ENCODE assay signal across 20 cellular contexts in genomic region chr7:113945018-113945938, GRCh38. TPM values are rescaled to one million over a fixed set of nuclear protein-coding genes. Genes with fewer than 3 reads are reported as not detected.
DNase-seq lines count a peak whose midpoint lies in the region; ATAC-seq and TF ChIP-seq lines count a peak whose summit lies in the region.
"Had no signal": no experiment of that assay in that cellular context is flagged by ENCODE, and none has a peak within 500 bp of the region (broad histone marks: within the 10 kb centered on the region; RNA-seq: fewer than 3 reads in every experiment).

No MANE protein-coding gene starts in this region.

- no peak overlapping the region for H3K27ac Mint-ChIP-seq in chondrocyte (ENCODE audit: unreplicated experiment)
- H3K27ac Mint-ChIP-seq: stimulated activated naive CD8-positive, alpha-beta T cell treated with anti-CD3 and anti-CD28 coated beads, Interleukin-15, Interleukin-2, amounts not matched to agents 100 ng/mL and 50 ng/mL, for 24 hours had no signal

- TF ChIP-seq CTCF in chondrocyte (IDR thresholded peaks at IDR 0.05) = no peak
- TF ChIP-seq CTCF in SK-N-SH (IDR thresholded peaks at IDR 0.05) = no peak

- no peaks in the 10 kb centered on the region for H3K9me2 ChIP-seq in SK-N-SH

- no peaks in the 10 kb centered on the region for H3F3A ChIP-seq in SK-N-SH (replicated peaks; ENCODE audit: insufficient read depth)

- no peaks in the 10 kb centered on the region for H3K4me1 ChIP-seq in SK-N-SH (ENCODE audit: control insufficient read depth in 1 of 2, insufficient read depth in 2 of 2, low read depth in 1 of 2, low read length in 1 of 2)
- H3K4me1 ChIP-seq: Caco-2, vagina had no signal

- no peak for ATAC-seq in HG03095 (IDR thresholded peaks at IDR 0.05; ENCODE audit: unreplicated experiment)

- TF ChIP-seq EP300 in SK-N-SH (IDR thresholded peaks at IDR 0.05; ENCODE audit: borderline replicate concordance in 1 of 2, low read depth in 1 of 2, low read length in 1 of 2) = no peak

- no peak for TF ChIP-seq RAD21 in SK-N-SH (IDR thresholded peaks at IDR 0.05; ENCODE audit: low read length)

- H3K4me1 Mint-ChIP-seq in chondrocyte (ENCODE audit: low read depth) = peaks cover 13% of the 10 kb centered on the region

- H3K4me3 Mint-ChIP-seq in chondrocyte (ENCODE audit: unreplicated experiment) = no peak overlapping the region
- H3K4me3 Mint-ChIP-seq: stimulated activated naive CD8-positive, alpha-beta T cell treated with anti-CD3 and anti-CD28 coated beads, Interleukin-15, Interleukin-2, amounts not matched to agents 100 ng/mL and 50 ng/mL, for 24 hours had no signal

- WGBS in SK-N-SH (ENCODE audit: low lambda C conversion rate) = 0% methylated on average over 3 of the region's 3 CpGs

- H3K4me3 ChIP-seq in SK-N-SH (ENCODE audit: low read depth in 2 of 2, low read length in 1 of 2) = no peak overlapping the region
- H3K4me3 ChIP-seq: vagina had no signal

- CTCF ChIA-PET in SK-N-SH (lab: Yijun Ruan, JAX) = no interaction called here

- no peak overlapping the region for H2AFZ ChIP-seq in SK-N-SH (ENCODE audit: low read depth)

- DNase-seq in DMS 273 treated with DMSO at 0.1 percent for 48 hours (lab: John Stamatoyannopoulos, UW) (peak; percentile 78), NCI-H2171 (lab: John Stamatoyannopoulos, UW) (peak; percentile 62), chondrocyte (ENCODE audit: low spot score) (peak; percentile 38), occipital lobe (lab: John Stamatoyannopoulos, UW) (peak; percentile 77), SK-N-SH (no peak), G401 (ENCODE audit: low spot score) (no peak)
- no peak for DNase-seq in activated CD4-positive, alpha-beta T cell treated with anti-CD3 and anti-CD28 coated beads for 1 hour
- DNase-seq: activated effector memory CD4-positive, alpha-beta T cell treated with Interleukin-2 at 50 U/mL for 16 hours; aorta; Caco-2; dermis blood vessel endothelial cell; GF-D8; NCI-H526 treated with DMSO at 0.1 percent for 48 hours; T-helper 2 cell had no signal

- no peak overlapping the region for H3K4me2 ChIP-seq in SK-N-SH

- H3K79me2 ChIP-seq in SK-N-SH (ENCODE audit: insufficient read depth) = no peaks in the 10 kb centered on the region

- peaks cover 27% of the 10 kb centered on the region for H3K9me3 Mint-ChIP-seq in chondrocyte (ENCODE audit: low read depth)

- peaks cover 10% of the 10 kb centered on the region for H3K36me3 Mint-ChIP-seq in chondrocyte (ENCODE audit: low read depth)

- no peaks in the 10 kb centered on the region for H4K20me1 ChIP-seq in SK-N-SH (ENCODE audit: insufficient read depth)

- H3K27me3 Mint-ChIP-seq in chondrocyte (ENCODE audit: low read depth) = no peaks in the 10 kb centered on the region
- H3K27me3 Mint-ChIP-seq: stimulated activated naive CD8-positive, alpha-beta T cell treated with anti-CD3 and anti-CD28 coated beads, Interleukin-15, Interleukin-2, amounts not matched to agents 100 ng/mL and 50 ng/mL, for 24 hours had no signal

- H3K9me3 ChIP-seq in SK-N-SH = no peaks in the 10 kb centered on the region
- H3K9me3 ChIP-seq: Caco-2, vagina had no signal

- H3K9ac ChIP-seq in SK-N-SH = no peak overlapping the region

- no peaks in the 10 kb centered on the region for H3K27me3 ChIP-seq in SK-N-SH (ENCODE audit: insufficient read depth)
- H3K27me3 ChIP-seq: vagina had no signal

- POLR2A ChIA-PET in SK-N-SH (lab: Yijun Ruan, JAX) = no interaction called here

- H3K27ac ChIP-seq in SK-N-SH (ENCODE audit: low read depth in 2 of 2, low read length in 1 of 2) = no peak overlapping the region
- H3K27ac ChIP-seq: vagina had no signal

- in situ Hi-C loops in G401 (cut with HindIII; ENCODE audit: low sequenced_read_pairs) = no loop called here

- H3K36me3 ChIP-seq in SK-N-SH (replicated peaks in 1 of 2; ENCODE audit: control insufficient read depth in 1 of 2, insufficient read depth in 2 of 2, low read length in 1 of 2) = no peaks in the 10 kb centered on the region
- H3K36me3 ChIP-seq: vagina had no signal

TF ChIP-seq in SK-N-SH, 30 proteins besides CTCF, POLR2A, EP300 and RAD21:
- TF ChIP-seq USF2 (IDR thresholded peaks at IDR 0.05; ENCODE audit: borderline replicate concordance, low read depth, low read length) = no peak
- no peak for TF ChIP-seq JUND (IDR thresholded peaks at IDR 0.05)
- no peak for TF ChIP-seq YY1 (IDR thresholded peaks at IDR 0.05; ENCODE audit: low read depth)
- no peak for TF ChIP-seq ELF1 (IDR thresholded peaks at IDR 0.05)
- no peak for TF ChIP-seq GATA2 (CRISPR knock-in tag; IDR thresholded peaks at IDR 0.05)
- TF ChIP-seq, protein P1, sequence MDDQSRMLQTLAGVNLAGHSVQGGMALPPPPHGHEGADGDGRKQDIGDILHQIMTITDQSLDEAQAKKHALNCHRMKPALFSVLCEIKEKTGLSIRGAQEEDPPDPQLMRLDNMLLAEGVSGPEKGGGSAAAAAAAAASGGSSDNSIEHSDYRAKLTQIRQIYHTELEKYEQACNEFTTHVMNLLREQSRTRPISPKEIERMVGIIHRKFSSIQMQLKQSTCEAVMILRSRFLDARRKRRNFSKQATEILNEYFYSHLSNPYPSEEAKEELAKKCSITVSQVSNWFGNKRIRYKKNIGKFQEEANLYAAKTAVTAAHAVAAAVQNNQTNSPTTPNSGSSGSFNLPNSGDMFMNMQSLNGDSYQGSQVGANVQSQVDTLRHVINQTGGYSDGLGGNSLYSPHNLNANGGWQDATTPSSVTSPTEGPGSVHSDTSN (IDR thresholded peaks at IDR 0.05) = no peak
- no peak for TF ChIP-seq POLR2AphosphoS5 (IDR thresholded peaks at IDR 0.05; ENCODE audit: low read depth, low read length)
- TF ChIP-seq GABPA (IDR thresholded peaks at IDR 0.05; ENCODE audit: low read depth) = no peak
- TF ChIP-seq MEF2A (IDR thresholded peaks at IDR 0.05; ENCODE audit: borderline replicate concordance, low read depth) = no peak
- TF ChIP-seq SIN3A (IDR thresholded peaks at IDR 0.05; ENCODE audit: borderline replicate concordance, low read depth, low read length) = no peak
- TF ChIP-seq CHD2 (IDR thresholded peaks at IDR 0.05; ENCODE audit: low read length, partially characterized antibody) = no peak
- no peak for TF ChIP-seq TEAD4 (IDR thresholded peaks at IDR 0.05; ENCODE audit: borderline replicate concordance, insufficient read depth)
- no peak for TF ChIP-seq FOXJ3 (CRISPR knock-in tag; IDR thresholded peaks at IDR 0.05)
- TF ChIP-seq, protein P2, sequence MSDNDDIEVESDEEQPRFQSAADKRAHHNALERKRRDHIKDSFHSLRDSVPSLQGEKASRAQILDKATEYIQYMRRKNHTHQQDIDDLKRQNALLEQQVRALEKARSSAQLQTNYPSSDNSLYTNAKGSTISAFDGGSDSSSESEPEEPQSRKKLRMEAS (IDR thresholded peaks at IDR 0.05; ENCODE audit: low read depth) = no peak
- no peak for TF ChIP-seq NRF1 (IDR thresholded peaks at IDR 0.05; ENCODE audit: low read depth, low read length)
- TF ChIP-seq SMC3 (IDR thresholded peaks at IDR 0.05; ENCODE audit: low read depth, low read length) = no peak

RNA-seq across cellular contexts. Expression of gene PPP1R3A, which starts 26.5 kb away (rescaled TPM):
- total RNA-seq in chondrocyte (0.29 to 0.54 TPM (median 0.45 TPM) in 3 replicates), occipital lobe (not detected)
- not detected in 2 replicates for polyA plus RNA-seq in SK-N-SH (2012; rRNA removed)
- not detected in 2 replicates for polyA plus RNA-seq in SK-N-SH (2012; cell fraction: cytosol; rRNA removed)
- polyA plus RNA-seq in SK-N-SH (2012; cell fraction: nucleus; rRNA removed) = not detected in 2 replicates
- not detected in 2 replicates for total RNA-seq in G401 (2014; rRNA removed; shearing (Covaris generic))
- total RNA-seq: Caco-2, dermis blood vessel endothelial cell, H4, mucosa of gallbladder, omental fat pad, vagina had no signal
- polyA plus RNA-seq: aorta had no signal

Comparison
In these comparisons a context has a peak if more than half of its experiments do, and no peak if none do; other contexts are left out.
1. DNase-seq: peak in DMS 273 treated with DMSO at 0.1 percent for 48 hours (single experiment), NCI-H2171 (single experiment), chondrocyte (single experiment) and occipital lobe (single experiment); none in SK-N-SH (single experiment), G401 (single experiment) and activated CD4-positive, alpha-beta T cell treated with anti-CD3 and anti-CD28 coated beads for 1 hour (single experiment).